ENCODE assay signal across 23 cellular contexts in the genomic region with DNA sequence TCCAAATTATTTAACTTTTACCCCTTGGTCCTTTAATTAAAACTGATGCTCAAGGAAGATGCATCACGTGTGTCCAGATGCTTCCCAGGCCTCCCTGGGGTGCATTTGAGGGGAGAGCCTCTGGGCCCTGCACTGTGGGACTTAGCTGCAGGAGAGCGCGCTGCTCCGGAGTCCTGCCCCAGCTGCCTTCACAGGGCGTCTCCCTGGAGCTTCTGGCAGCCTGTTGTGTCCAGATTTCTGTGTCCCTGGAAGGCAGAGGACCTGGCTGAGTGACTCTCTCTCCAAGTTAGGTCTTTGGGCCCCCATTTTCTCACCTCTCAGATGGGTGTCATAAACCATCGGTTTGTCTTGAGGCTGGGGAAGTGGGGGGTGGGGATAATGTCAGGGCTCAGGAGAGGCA. TPM values are rescaled to one million over a fixed set of nuclear protein-coding genes. Genes with fewer than 3 reads are reported as not detected.
A peak's percentile ranks its signal among the peaks of the same experiment; 100 is the strongest.
DNase-seq lines count a peak whose midpoint lies in the region; ATAC-seq and TF ChIP-seq lines count a peak whose summit lies in the region.
"Had no signal": no experiment of that assay in that cellular context is flagged by ENCODE, and none has a peak within 500 bp of the region (broad histone marks: within the 10 kb centered on the region; RNA-seq: fewer than 3 reads in every experiment).

No MANE protein-coding gene starts in this region.

- H3K27me3 Mint-ChIP-seq in mesothelial cell of epicardium (ENCODE audit: low read depth) = no peaks in the 10 kb centered on the region
- peaks cover 67 to 79% of the 10 kb centered on the region in 2 donors for H3K27me3 Mint-ChIP-seq in effector memory CD8-positive, alpha-beta T cell

- peak overlapping the region; percentile 83 for H3K4me3 Mint-ChIP-seq in mesothelial cell of epicardium
- H3K4me3 Mint-ChIP-seq in effector memory CD8-positive, alpha-beta T cell = no peak overlapping the region
- H3K4me3 Mint-ChIP-seq: neural crest cell; stimulated activated memory B cell treated with anti-CD40 and anti-IgM and Interleukin-4, amounts not matched to agents 10 μg/mL and 1 μg/mL and 100 μg/mL, for 72 hours; T-helper 1 cell treated with Interleukin-12 subunit alpha and Interleukin-12 subunit beta and Interleukin-4 antibody, amounts not matched to agents 30 μg/mL and 1 μg/mL, for 36 hours had no signal

- DNase-seq in epithelial cell of prostate (ENCODE audit: low read depth, low spot score) (no peak), mesothelial cell of epicardium (ENCODE audit: low spot score in 2 of 2, unreplicated experiment in 2 of 2) (no peak), suprapubic skin (ENCODE audit: low spot score in 2 of 2) (no peak), NCI-H524 treated with DMSO at 0.1 percent for 48 hours (lab: John Stamatoyannopoulos, UW) (no peak), NCI-H2029 (lab: John Stamatoyannopoulos, UW) (no peak), GM19238 (ENCODE audit: insufficient read length, low spot score) (no peak)
- no peak for DNase-seq in effector memory CD8-positive, alpha-beta T cell
- DNase-seq: activated CD4-positive, alpha-beta T cell treated with anti-CD3 and anti-CD28 coated beads, Interleukin-2, amount 50 U/mL, for 48 hours; activated gamma-delta T cell treated with Interleukin-2 at 50 U/mL for 16 hours; activated T-cell treated with anti-CD3 and anti-CD28 coated beads for 4 hours; amniotic stem cell; caudate nucleus; CD8-positive, alpha-beta memory T cell; esophagus squamous epithelium; GM23248; NCI-H1417 treated with DMSO at 0.1 percent for 48 hours; NCI-H748 treated with DMSO at 0.1 percent for 48 hours; OCI-M1 had no signal

- H3K9me3 ChIP-seq in HUES64 (ENCODE audit: insufficient read depth, low read depth, low read length) (no peaks in the 10 kb centered on the region), suprapubic skin (no peaks in the 10 kb centered on the region)
- H3K9me3 ChIP-seq: esophagus squamous epithelium had no signal

- no peak overlapping the region for H3K9ac ChIP-seq in HUES64 (ENCODE audit: low read depth, low read length)
- H3K9ac ChIP-seq: GM23248 had no signal

- peak overlapping the region; percentile 34 for H3K4me3 ChIP-seq in HUES64 (ENCODE audit: low read length)
- no peak overlapping the region for H3K4me3 ChIP-seq in suprapubic skin
- H3K4me3 ChIP-seq: GM23248, tibial nerve had no signal

- H3K27me3 ChIP-seq in HUES64 (ENCODE audit: insufficient read depth, low read length) (peaks cover 20% of the 10 kb centered on the region), suprapubic skin (peaks cover 26% of the 10 kb centered on the region)

- TF ChIP-seq CTCF in mesothelial cell of epicardium (IDR thresholded peaks at IDR 0.05; ENCODE audit: unreplicated experiment) (no peak), suprapubic skin (IDR thresholded peaks at IDR 0.05) (no peak)

- H3K27ac ChIP-seq in HUES64 (ENCODE audit: low read depth, low read length) = peak overlapping the region; percentile 18; the same call in 1 of the 2 replicates
- H3K27ac ChIP-seq in epithelial cell of prostate = peak overlapping the region; percentile 70
- H3K27ac ChIP-seq in suprapubic skin = peak overlapping the region; percentile 42
- H3K27ac ChIP-seq: GM23248, tibial nerve had no signal

- 42% methylated on average over 6 of the region's 6 CpGs for WGBS in HUES64
- WGBS in suprapubic skin = 15% methylated on average over 5 of the region's 6 CpGs

- H3K36me3 Mint-ChIP-seq in mesothelial cell of epicardium = peaks cover 2% of the 10 kb centered on the region
- H3K36me3 Mint-ChIP-seq in effector memory CD8-positive, alpha-beta T cell (ENCODE audit: insufficient read depth) = no peaks in the 10 kb centered on the region
- H3K36me3 Mint-ChIP-seq: CD8-positive, alpha-beta memory T cell; stimulated activated memory B cell treated with anti-CD40 and anti-IgM and Interleukin-4, amounts not matched to agents 10 μg/mL and 1 μg/mL and 100 μg/mL, for 72 hours had no signal

- peaks cover 69% of the 10 kb centered on the region for H3K4me1 Mint-ChIP-seq in mesothelial cell of epicardium
- H3K4me1 Mint-ChIP-seq in effector memory CD8-positive, alpha-beta T cell (ENCODE audit: low read depth in 2 of 2) = peaks cover 8% of the 10 kb centered on the region in 2 donors
- H3K4me1 Mint-ChIP-seq: neural crest cell had no signal

- H3K36me3 ChIP-seq in HUES64 (ENCODE audit: insufficient read depth, low read length) = no peaks in the 10 kb centered on the region
- no peaks in the 10 kb centered on the region for H3K36me3 ChIP-seq in suprapubic skin
- H3K36me3 ChIP-seq: esophagus squamous epithelium, tibial nerve had no signal

- H3K27ac Mint-ChIP-seq in mesothelial cell of epicardium = peak overlapping the region; percentile 100
- no peak overlapping the region for H3K27ac Mint-ChIP-seq in effector memory CD8-positive, alpha-beta T cell
- H3K27ac Mint-ChIP-seq: CD8-positive, alpha-beta memory T cell; stimulated activated memory B cell treated with anti-CD40 and anti-IgM and Interleukin-4, amounts not matched to agents 10 μg/mL and 1 μg/mL and 100 μg/mL, for 72 hours; T-helper 1 cell treated with Interleukin-12 subunit alpha and Interleukin-12 subunit beta and Interleukin-4 antibody, amounts not matched to agents 30 μg/mL and 1 μg/mL, for 36 hours had no signal

- peaks cover 22% of the 10 kb centered on the region for H3K4me1 ChIP-seq in HUES64 (ENCODE audit: insufficient read depth, low read length)
- H3K4me1 ChIP-seq in suprapubic skin = peaks cover 30% of the 10 kb centered on the region

- no peak for TF ChIP-seq POLR2A in suprapubic skin (IDR thresholded peaks at IDR 0.05)

- TF ChIP-seq EP300 in suprapubic skin (IDR thresholded peaks at IDR 0.05) = no peak

- ATAC-seq in effector memory CD8-positive, alpha-beta T cell (replicated peaks) = no peak
- ATAC-seq: stimulated activated memory B cell treated with anti-CD40 and anti-IgM and Interleukin-4, amounts not matched to agents 10 μg/mL and 1 μg/mL and 100 μg/mL, for 72 hours had no signal

- H3K9me3 Mint-ChIP-seq in mesothelial cell of epicardium = no peaks in the 10 kb centered on the region
- no peaks in the 10 kb centered on the region for H3K9me3 Mint-ChIP-seq in effector memory CD8-positive, alpha-beta T cell
- H3K9me3 Mint-ChIP-seq: CD8-positive, alpha-beta memory T cell; neural crest cell; stimulated activated memory B cell treated with anti-CD40 and anti-IgM and Interleukin-4, amounts not matched to agents 10 μg/mL and 1 μg/mL and 100 μg/mL, for 72 hours; T-helper 1 cell treated with Interleukin-12 subunit alpha and Interleukin-12 subunit beta and Interleukin-4 antibody, amounts not matched to agents 30 μg/mL and 1 μg/mL, for 36 hours had no signal

RNA-seq across cellular contexts. Expression of a gene that starts 3.0 kb away (rescaled TPM):
- polyA plus RNA-seq in HUES64 (2013, experiment 1 of 2) = 17.4 TPM
- polyA plus RNA-seq in HUES64 (2013, experiment 2 of 2) = 20.2 TPM
- total RNA-seq in mesothelial cell of epicardium (161 to 172 TPM (median 166 TPM) in 3 replicates), suprapubic skin (1 to 10 TPM; 1.5 to 6.9 (median 4.2) TPM)
- polyA plus RNA-seq: CD8-positive, alpha-beta memory T cell; GM23248 had no signal

RNA-seq across cellular contexts. Expression of a gene that starts 53.4 kb away (rescaled TPM):
- polyA plus RNA-seq in HUES64 (2013, experiment 1 of 2) = 8.8 TPM
- 7.9 TPM for polyA plus RNA-seq in HUES64 (2013, experiment 2 of 2)
- 59.7 to 65.3 TPM (median 63.6 TPM) in 3 replicates for total RNA-seq in mesothelial cell of epicardium
- 10 to 100 TPM; 14.9 to 25.0 (median 20.4) TPM for total RNA-seq in suprapubic skin

Comparison
In these comparisons a context has a peak if more than half of its experiments do, and no peak if none do; other contexts are left out.
1. H3K27ac ChIP-seq: peak in every context shown above with its lines; median percentile 70 in epithelial cell of prostate; 42 in suprapubic skin; 18 in HUES64.
2. RNA of a gene that starts 3.0 kb away (total RNA-seq): 161 to 172 TPM in mesothelial cell of epicardium; 1.5 to 6.9 TPM in suprapubic skin; every median in the first group is over 10 times any median in the second.